9 cellular contexts compared by ENCODE assay signal in genomic region chr1:192476802-192477298, GRCh38.
DNase-seq lines count a peak whose midpoint lies in the region; ATAC-seq and TF ChIP-seq lines count a peak whose summit lies in the region.
"Had no signal": no experiment of that assay in that cellular context is flagged by ENCODE, and none has a peak within 500 bp of the region (broad histone marks: within the 10 kb centered on the region; RNA-seq: fewer than 3 reads in every experiment).

No MANE protein-coding gene starts in this region.

- no peaks in the 10 kb centered on the region for H3K27me3 ChIP-seq in left ventricle myocardium inferior (ENCODE audit: low read depth)
- peaks cover 8% of the 10 kb centered on the region for H3K27me3 ChIP-seq in smooth muscle cell (ENCODE audit: low read depth)

- H2AFZ ChIP-seq in smooth muscle cell (ENCODE audit: low read depth): no peak overlapping the region

- no peak overlapping the region for H3K27ac Mint-ChIP-seq in endothelial cell (ENCODE audit: unreplicated experiment)

- DNase-seq in NCI-H446 treated with DMSO at 0.1 percent for 48 hours (lab: John Stamatoyannopoulos, UW) (peak; percentile 55), left ventricle myocardium inferior (peak; percentile 31), smooth muscle cell (lab: John Stamatoyannopoulos, UW; ENCODE audit: unreplicated experiment) (no peak), endothelial cell (ENCODE audit: low spot score) (no peak), AG08395 (ENCODE audit: low spot score) (no peak)
- DNase-seq in activated effector memory CD4-positive, alpha-beta T cell treated with anti-CD3 and anti-CD28 coated beads, Interleukin-2, amount 50 U/mL, for 16 hours: no peak

- H4K20me1 ChIP-seq in smooth muscle cell (ENCODE audit: low read depth): no peaks in the 10 kb centered on the region

- H3K4me2 ChIP-seq in smooth muscle cell: no peak overlapping the region

- no peak overlapping the region for H3K4me3 Mint-ChIP-seq in endothelial cell (ENCODE audit: unreplicated experiment)

- H3K36me3 Mint-ChIP-seq in endothelial cell (ENCODE audit: low read depth, unreplicated experiment): no peaks in the 10 kb centered on the region

- H3K27ac ChIP-seq in left ventricle myocardium inferior (replicated peaks): peak overlapping the region; percentile 21
- H3K27ac ChIP-seq in smooth muscle cell (ENCODE audit: low read depth): no peak overlapping the region
- H3K27ac ChIP-seq: dorsolateral prefrontal cortex had no signal

- peak; percentile 70 for ATAC-seq in GM18870 (IDR thresholded peaks at IDR 0.05; ENCODE audit: unreplicated experiment)
- ATAC-seq in HG02588 (IDR thresholded peaks at IDR 0.05; ENCODE audit: unreplicated experiment): peak; percentile 69

- WGBS in smooth muscle cell (ENCODE audit: low lambda C conversion rate): 87% methylated on average over 12 of the region's 12 CpGs

- H3K4me3 ChIP-seq in left ventricle myocardium inferior (peak overlapping the region; percentile 32), smooth muscle cell (no peak overlapping the region)

- H3K27me3 Mint-ChIP-seq in endothelial cell (ENCODE audit: unreplicated experiment): no peaks in the 10 kb centered on the region

- H3K4me1 ChIP-seq in left ventricle myocardium inferior (peaks cover 14% of the 10 kb centered on the region), smooth muscle cell (ENCODE audit: low read depth) (peaks cover 7% of the 10 kb centered on the region)

- H3K79me2 ChIP-seq in smooth muscle cell (ENCODE audit: low read depth): no peaks in the 10 kb centered on the region

- no peaks in the 10 kb centered on the region for H3F3A ChIP-seq in smooth muscle cell (ENCODE audit: low read depth)

- H3K9me3 Mint-ChIP-seq in endothelial cell (ENCODE audit: unreplicated experiment): no peaks in the 10 kb centered on the region

- no peak for TF ChIP-seq CTCF in left ventricle myocardium inferior (IDR thresholded peaks at IDR 0.05; ENCODE audit: borderline replicate concordance)
- TF ChIP-seq CTCF in smooth muscle cell (IDR thresholded peaks at IDR 0.05; ENCODE audit: borderline replicate concordance, insufficient read depth, poor library complexity, severe bottlenecking): no peak
- TF ChIP-seq CTCF in endothelial cell (IDR thresholded peaks at IDR 0.05; ENCODE audit: unreplicated experiment): no peak

- intact Hi-C loops in left ventricle myocardium inferior (cut with micrococcal nuclease): loop anchor here (10.0 kb wide), 1 partner anchor 128 kb away; no protein-coding TSS in a partner anchor

- no peaks in the 10 kb centered on the region for H3K9me3 ChIP-seq in left ventricle myocardium inferior (replicated peaks)
- no peaks in the 10 kb centered on the region for H3K9me3 ChIP-seq in smooth muscle cell (replicated peaks; ENCODE audit: low read depth)

- H3K9ac ChIP-seq in smooth muscle cell (ENCODE audit: low read depth): no peak overlapping the region

- H3K36me3 ChIP-seq in left ventricle myocardium inferior: no peaks in the 10 kb centered on the region
- no peaks in the 10 kb centered on the region for H3K36me3 ChIP-seq in smooth muscle cell (ENCODE audit: low read depth)

- H3K4me1 Mint-ChIP-seq in endothelial cell (ENCODE audit: unreplicated experiment): no peaks in the 10 kb centered on the region

Comparison
In these comparisons a context has a peak if more than half of its experiments do, and no peak if none do; other contexts are left out.
1. DNase-seq: peak in NCI-H446 treated with DMSO at 0.1 percent for 48 hours (single experiment) and left ventricle myocardium inferior (single experiment); none in smooth muscle cell (single experiment), endothelial cell (single experiment), AG08395 (single experiment) and activated effector memory CD4-positive, alpha-beta T cell treated with anti-CD3 and anti-CD28 coated beads, Interleukin-2, amount 50 U/mL, for 16 hours (single experiment).